In the genomic region with DNA sequence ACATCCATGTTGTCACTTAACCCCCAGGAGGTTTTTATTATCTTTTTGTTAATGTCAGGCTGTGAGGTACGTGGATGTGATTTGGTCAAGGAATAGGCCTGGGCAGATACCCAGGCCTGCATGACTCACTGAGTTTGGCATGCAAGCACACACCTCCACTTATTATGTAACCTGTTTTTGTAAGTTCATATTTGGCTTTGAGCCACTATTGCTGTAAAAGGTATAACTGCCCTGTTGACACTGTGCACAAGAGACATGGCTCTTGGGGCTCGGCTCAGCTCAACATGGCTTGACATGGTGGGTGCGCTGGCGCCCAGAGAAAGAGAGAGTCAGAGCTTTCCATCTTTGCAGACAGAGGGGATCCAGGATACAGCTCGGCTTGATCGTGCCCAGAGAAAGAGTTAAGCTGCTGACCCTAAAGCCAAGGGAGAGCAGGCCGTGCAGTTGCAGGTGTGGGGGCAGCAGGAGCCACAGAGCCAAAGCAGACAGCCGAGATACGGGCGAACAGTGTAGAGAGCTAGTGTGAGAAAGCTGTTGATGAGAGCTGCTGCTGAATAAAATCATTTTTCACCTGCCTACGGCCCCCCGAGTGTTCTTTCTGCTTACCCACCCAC, we compare ENCODE assay signal across 16 cellular contexts.
DNase-seq lines count a peak whose midpoint lies in the region; ATAC-seq and TF ChIP-seq lines count a peak whose summit lies in the region.
"Had no signal": no experiment of that assay in that cellular context is flagged by ENCODE, and none has a peak within 500 bp of the region (broad histone marks: within the 10 kb centered on the region; RNA-seq: fewer than 3 reads in every experiment).

No MANE protein-coding gene starts in this region.

- H3K4me1 ChIP-seq in Caco-2 (no peaks in the 10 kb centered on the region), PC-3 (ENCODE audit: insufficient read depth, low read length) (no peaks in the 10 kb centered on the region)
- H3K4me1 ChIP-seq: heart left ventricle had no signal

- no peak overlapping the region for H2AFZ ChIP-seq in PC-3 (ENCODE audit: low read length)

- no peaks in the 10 kb centered on the region for H3K79me2 ChIP-seq in PC-3 (ENCODE audit: low read length)

- no peaks in the 10 kb centered on the region for H3K36me3 Mint-ChIP-seq in Caco-2 (ENCODE audit: insufficient read depth, unreplicated experiment)
- no peaks in the 10 kb centered on the region for H3K36me3 Mint-ChIP-seq in nephron (ENCODE audit: low read depth)
- no peaks in the 10 kb centered on the region for H3K36me3 Mint-ChIP-seq in activated naive CD4-positive, alpha-beta T cell treated with anti-CD3 and anti-CD28 coated beads for 36 hours (ENCODE audit: low read depth)
- no peaks in the 10 kb centered on the region for H3K36me3 Mint-ChIP-seq in osteocyte (ENCODE audit: unreplicated experiment)
- no peaks in the 10 kb centered on the region for H3K36me3 Mint-ChIP-seq in T-helper 2 cell treated with Interferon-gamma antibody and Interleukin-4, amounts not matched to agents 5 μg/mL and 100 μg/mL, for 36 hours (ENCODE audit: low read depth)

- POLR2A ChIA-PET in Caco-2 (lab: Charles Lee) = no interaction called here
- POLR2A ChIA-PET in PC-3 (lab: Charles Lee; ENCODE audit: unreplicated experiment) = no interaction called here

- H4K20me1 ChIP-seq in PC-3 (ENCODE audit: low read length) = no peaks in the 10 kb centered on the region

- H3F3A ChIP-seq in PC-3 (ENCODE audit: low read length, unreplicated experiment) = no peaks in the 10 kb centered on the region

- H3K9me3 Mint-ChIP-seq in Caco-2 (ENCODE audit: unreplicated experiment) (no peaks in the 10 kb centered on the region), nephron (no peaks in the 10 kb centered on the region), osteocyte (ENCODE audit: unreplicated experiment) (no peaks in the 10 kb centered on the region)
- H3K9me3 Mint-ChIP-seq in activated naive CD4-positive, alpha-beta T cell treated with anti-CD3 and anti-CD28 coated beads for 36 hours = no peaks in the 10 kb centered on the region
- H3K9me3 Mint-ChIP-seq in T-helper 2 cell treated with Interferon-gamma antibody and Interleukin-4, amounts not matched to agents 5 μg/mL and 100 μg/mL, for 36 hours = peaks cover 5% of the 10 kb centered on the region
- H3K9me3 Mint-ChIP-seq: activated T-helper 1 cell treated with anti-CD3 and anti-CD28 coated beads, Interleukin-12 subunit alpha, Interleukin-12 subunit beta, Interleukin-2, Interleukin-4 antibody, amounts not matched to agents 30 ng/mL and 10 ng/mL and 1 ng/mL, durations not matched to agents 14 hours and 24 hours and 36 hours had no signal

- H3K4me3 Mint-ChIP-seq in Caco-2 (ENCODE audit: unreplicated experiment) (no peak overlapping the region), nephron (no peak overlapping the region), osteocyte (ENCODE audit: unreplicated experiment) (no peak overlapping the region)
- no peak overlapping the region for H3K4me3 Mint-ChIP-seq in activated naive CD4-positive, alpha-beta T cell treated with anti-CD3 and anti-CD28 coated beads for 36 hours
- H3K4me3 Mint-ChIP-seq in T-helper 2 cell treated with Interferon-gamma antibody and Interleukin-4, amounts not matched to agents 5 μg/mL and 100 μg/mL, for 36 hours = no peak overlapping the region
- H3K4me3 Mint-ChIP-seq: activated CD8-positive, alpha-beta T cell treated with anti-CD3 and anti-CD28 coated beads, Interleukin-2, amount 10 ng/mL, durations not matched to agents 7 days and 5 days; activated T-helper 1 cell treated with anti-CD3 and anti-CD28 coated beads, Interleukin-12 subunit alpha, Interleukin-12 subunit beta, Interleukin-2, Interleukin-4 antibody, amounts not matched to agents 30 ng/mL and 10 ng/mL and 1 ng/mL, durations not matched to agents 14 hours and 24 hours and 36 hours had no signal

- H3K27me3 Mint-ChIP-seq in Caco-2 (ENCODE audit: insufficient read depth, unreplicated experiment) (no peaks in the 10 kb centered on the region), nephron (ENCODE audit: low read depth) (peaks cover 9% of the 10 kb centered on the region), osteocyte (ENCODE audit: unreplicated experiment) (no peaks in the 10 kb centered on the region)
- H3K27me3 Mint-ChIP-seq in activated naive CD4-positive, alpha-beta T cell treated with anti-CD3 and anti-CD28 coated beads for 36 hours (ENCODE audit: low read depth) = no peaks in the 10 kb centered on the region
- H3K27me3 Mint-ChIP-seq in T-helper 2 cell treated with Interferon-gamma antibody and Interleukin-4, amounts not matched to agents 5 μg/mL and 100 μg/mL, for 36 hours (ENCODE audit: low read depth) = no peaks in the 10 kb centered on the region

- H3K9me2 ChIP-seq in PC-3 (replicated peaks; ENCODE audit: low read length) = no peaks in the 10 kb centered on the region

- no peak overlapping the region for H3K4me3 ChIP-seq in Caco-2 (ENCODE audit: low read depth, low read length)
- H3K4me3 ChIP-seq in PC-3 (ENCODE audit: low read length) = no peak overlapping the region
- H3K4me3 ChIP-seq: coronary artery, heart left ventricle had no signal

- no peak overlapping the region for H3K27ac ChIP-seq in PC-3 (ENCODE audit: low read length)
- H3K27ac ChIP-seq in epithelial cell of prostate = peak overlapping the region; percentile 49
- H3K27ac ChIP-seq: coronary artery, heart left ventricle had no signal

- H3K9me3 ChIP-seq in Caco-2 = no peaks in the 10 kb centered on the region
- H3K9me3 ChIP-seq in PC-3 (ENCODE audit: low read length) = no peaks in the 10 kb centered on the region
- H3K9me3 ChIP-seq: heart left ventricle had no signal

- no TSS peak for BruUV-seq in Caco-2 (replicated peaks; lab: Mats Ljungman, UMichigan)
- no TSS peak for BruUV-seq in PC-3 (replicated peaks; lab: Mats Ljungman, UMichigan)

- H3K27me3 ChIP-seq in Caco-2 (replicated peaks; ENCODE audit: control insufficient read depth, insufficient read depth, low read length) (no peaks in the 10 kb centered on the region), PC-3 (ENCODE audit: low read length) (no peaks in the 10 kb centered on the region)

- CTCF ChIA-PET in Caco-2 (lab: Charles Lee) = no interaction called here
- CTCF ChIA-PET in PC-3 (lab: Charles Lee) = no interaction called here
- CTCF ChIA-PET in activated naive CD4-positive, alpha-beta T cell treated with anti-CD3 and anti-CD28 coated beads for 36 hours (lab: Charles Lee) = interaction anchor here (0.7 kb wide), 1 partner anchor 18 kb away, joined by 4 read pairs; no protein-coding TSS in a partner anchor

- H3K4me1 Mint-ChIP-seq in Caco-2 (ENCODE audit: low read depth, unreplicated experiment) (peaks cover 8% of the 10 kb centered on the region), nephron (no peaks in the 10 kb centered on the region), osteocyte (ENCODE audit: unreplicated experiment) (no peaks in the 10 kb centered on the region)
- H3K4me1 Mint-ChIP-seq in activated naive CD4-positive, alpha-beta T cell treated with anti-CD3 and anti-CD28 coated beads for 36 hours (ENCODE audit: low read depth) = no peaks in the 10 kb centered on the region
- no peaks in the 10 kb centered on the region for H3K4me1 Mint-ChIP-seq in T-helper 2 cell treated with Interferon-gamma antibody and Interleukin-4, amounts not matched to agents 5 μg/mL and 100 μg/mL, for 36 hours (ENCODE audit: low read depth)

- intact Hi-C loops in Caco-2 (cut with micrococcal nuclease; ENCODE audit: unreplicated experiment) (no loop called here), PC-3 (cut with micrococcal nuclease) (no loop called here)
- intact Hi-C loops in activated naive CD4-positive, alpha-beta T cell treated with anti-CD3 and anti-CD28 coated beads for 36 hours (cut with micrococcal nuclease) = no loop called here

- H3K36me3 ChIP-seq in Caco-2 (ENCODE audit: control insufficient read depth, insufficient read depth, low read length) (no peaks in the 10 kb centered on the region), PC-3 (ENCODE audit: low read depth, low read length) (no peaks in the 10 kb centered on the region)
- H3K36me3 ChIP-seq: heart left ventricle had no signal

- TF ChIP-seq CTCF in Caco-2 (IDR thresholded peaks at IDR 0.05; ENCODE audit: insufficient read depth in 1 of 2, low read depth in 1 of 2, low read length in 1 of 2, severe bottlenecking in 1 of 2, unreplicated experiment in 1 of 2) (no peak), PC-3 (conservative IDR thresholded peaks at IDR 0.05; ENCODE audit: low read depth, low read length) (no peak), nephron (IDR thresholded peaks at IDR 0.05; ENCODE audit: unreplicated experiment in 3 of 3) (no peak), osteocyte (IDR thresholded peaks at IDR 0.05) (no peak)

- H3K9ac ChIP-seq in PC-3 (ENCODE audit: low read length) = no peak overlapping the region

- no peak; the same call in 1 of the 2 replicates for ATAC-seq in PC-3
- ATAC-seq: activated CD8-positive, alpha-beta T cell treated with anti-CD3 and anti-CD28 coated beads, Interleukin-2, amount 10 ng/mL, durations not matched to agents 7 days and 5 days; heart left ventricle had no signal

- H3K4me2 ChIP-seq in PC-3 (ENCODE audit: low read length) = no peak overlapping the region

- DNase-seq in Caco-2 (no peak), PC-3 (peak; percentile 66), epithelial cell of prostate (ENCODE audit: low read depth, low spot score) (peak; percentile 85), osteocyte (ENCODE audit: extremely low spot score, unreplicated experiment) (no peak), activated T-cell treated with anti-CD3 and anti-CD28 coated beads for 4 hours (no peak)
- no peak for DNase-seq in activated naive CD4-positive, alpha-beta T cell treated with anti-CD3 and anti-CD28 coated beads for 36 hours
- DNase-seq in T-helper 2 cell treated with Interferon-gamma antibody and Interleukin-4, amounts not matched to agents 5 μg/mL and 100 μg/mL, for 36 hours (ENCODE audit: low spot score) = no peak
- DNase-seq: activated CD8-positive, alpha-beta T cell treated with anti-CD3 and anti-CD28 coated beads, Interleukin-2, amount 10 ng/mL, durations not matched to agents 7 days and 5 days; heart left ventricle; islet precursor cell; NCI-H1092 treated with DMSO at 0.1 percent for 48 hours; OCI-M1; stimulated activated naive CD4-positive, alpha-beta T cell treated with Interleukin-2 at 50 U/mL for 16 hours had no signal

- H3K27ac Mint-ChIP-seq in Caco-2 (ENCODE audit: unreplicated experiment) (peak overlapping the region; percentile 80), nephron (peak overlapping the region in 2 of 3 experiments; percentile 53 to 69), osteocyte (ENCODE audit: unreplicated experiment) (no peak overlapping the region)
- H3K27ac Mint-ChIP-seq in activated naive CD4-positive, alpha-beta T cell treated with anti-CD3 and anti-CD28 coated beads for 36 hours = no peak overlapping the region
- no peak overlapping the region for H3K27ac Mint-ChIP-seq in T-helper 2 cell treated with Interferon-gamma antibody and Interleukin-4, amounts not matched to agents 5 μg/mL and 100 μg/mL, for 36 hours
- H3K27ac Mint-ChIP-seq: activated CD8-positive, alpha-beta T cell treated with anti-CD3 and anti-CD28 coated beads, Interleukin-2, amount 10 ng/mL, durations not matched to agents 7 days and 5 days; activated T-helper 1 cell treated with anti-CD3 and anti-CD28 coated beads, Interleukin-12 subunit alpha, Interleukin-12 subunit beta, Interleukin-2, Interleukin-4 antibody, amounts not matched to agents 30 ng/mL and 10 ng/mL and 1 ng/mL, durations not matched to agents 14 hours and 24 hours and 36 hours had no signal

Comparison
In these comparisons a context has a peak if more than half of its experiments do, and no peak if none do; other contexts are left out.
1. DNase-seq: peak in PC-3 (single experiment) and epithelial cell of prostate (single experiment); none in Caco-2 (0 of 2), activated naive CD4-positive, alpha-beta T cell treated with anti-CD3 and anti-CD28 coated beads for 36 hours (single experiment), osteocyte (single experiment), activated T-cell treated with anti-CD3 and anti-CD28 coated beads for 4 hours (single experiment) and T-helper 2 cell treated with Interferon-gamma antibody and Interleukin-4, amounts not matched to agents 5 μg/mL and 100 μg/mL, for 36 hours (single experiment).
2. H3K27ac Mint-ChIP-seq: peak in Caco-2 (single experiment) and nephron (2 of 3); none in activated naive CD4-positive, alpha-beta T cell treated with anti-CD3 and anti-CD28 coated beads for 36 hours (single experiment), osteocyte (single experiment) and T-helper 2 cell treated with Interferon-gamma antibody and Interleukin-4, amounts not matched to agents 5 μg/mL and 100 μg/mL, for 36 hours (single experiment).